13 cellular contexts compared by ENCODE assay signal in genomic region chr4:41178372-41179085, GRCh38. TPM values are rescaled to one million over a fixed set of nuclear protein-coding genes. Genes with fewer than 3 reads are reported as not detected.
A peak's percentile ranks its signal among the peaks of the same experiment; 100 is the strongest.
DNase-seq lines count a peak whose midpoint lies in the region; ATAC-seq and TF ChIP-seq lines count a peak whose summit lies in the region.
"Had no signal": no experiment of that assay in that cellular context is flagged by ENCODE, and none has a peak within 500 bp of the region (broad histone marks: within the 10 kb centered on the region; RNA-seq: fewer than 3 reads in every experiment).

No MANE protein-coding gene starts in this region.

- TF ChIP-seq CTCF in AG09309 (IDR thresholded peaks at IDR 0.05; ENCODE audit: control insufficient read depth, insufficient read depth, low read depth, low read length, missing control alignments) = no peak
- TF ChIP-seq CTCF in fibroblast of mammary gland (conservative IDR thresholded peaks at IDR 0.05; ENCODE audit: control insufficient read depth, insufficient read depth, low read depth, low read length) = no peak
- TF ChIP-seq CTCF in omental fat pad (IDR thresholded peaks at IDR 0.05) = no peak
- TF ChIP-seq CTCF in WERI-Rb-1 (IDR thresholded peaks at IDR 0.05; ENCODE audit: low read depth, low read length) = no peak

- H3K27ac ChIP-seq in WERI-Rb-1 = no peak overlapping the region

- no peaks in the 10 kb centered on the region for H3K36me3 ChIP-seq in WERI-Rb-1

- peak; percentile 79 for ATAC-seq in omental fat pad (ENCODE audit: low FRiP score)
- no peak for ATAC-seq in GM18511 (IDR thresholded peaks at IDR 0.05; ENCODE audit: unreplicated experiment)
- ATAC-seq: stimulated activated effector memory CD8-positive, alpha-beta T cell treated with anti-CD3 and anti-CD28 coated beads, Interleukin-12 subunit alpha, Interleukin-12 subunit beta, amount 100 ng/mL, for 72 hours had no signal

- H3K9me3 ChIP-seq in WERI-Rb-1 (ENCODE audit: severe bottlenecking) = no peaks in the 10 kb centered on the region

- peak; percentile 79 for DNase-seq in AG09309 (ENCODE audit: low read depth)
- DNase-seq in RPMI8226 = peak; percentile 35
- DNase-seq in fibroblast of mammary gland (ENCODE audit: low read depth) = peak; percentile 99
- DNase-seq in omental fat pad (ENCODE audit: low spot score) = no peak
- DNase-seq in mucosa of gallbladder (ENCODE audit: low spot score) = no peak
- DNase-seq in WERI-Rb-1 = no peak
- DNase-seq in OCI-M2 (lab: John Stamatoyannopoulos, UW; ENCODE audit: unreplicated experiment) = no peak
- DNase-seq: central memory CD4-positive, alpha-beta T cell; NCI-H1694 treated with DMSO at 0.1 percent for 48 hours; SIG-M5; small intestine had no signal

- no peaks in the 10 kb centered on the region for H3K27me3 ChIP-seq in WERI-Rb-1 (ENCODE audit: insufficient read depth, low read depth, severe bottlenecking)

- H3K4me3 ChIP-seq in AG09309 (ENCODE audit: control insufficient read depth, low read depth, low read length) (no peak overlapping the region), fibroblast of mammary gland (ENCODE audit: control insufficient read depth, low read depth, low read length) (peak overlapping the region; percentile 12), WERI-Rb-1 (ENCODE audit: low read depth, low read length) (no peak overlapping the region)

RNA-seq across cellular contexts. Expression of gene APBB2, which starts 35.8 kb away (rescaled TPM):
- total RNA-seq in omental fat pad (100 to 1,000 TPM in 2 of 4 donors, 10 to 100 TPM in 2; 76.6 to 138 (median 113) TPM), mucosa of gallbladder (44.9 TPM)

Comparison
In these comparisons a context has a peak if more than half of its experiments do, and no peak if none do; other contexts are left out.
1. DNase-seq: peak in AG09309 (single experiment), RPMI8226 (single experiment) and fibroblast of mammary gland (single experiment); none in omental fat pad (single experiment), mucosa of gallbladder (single experiment), WERI-Rb-1 (single experiment) and OCI-M2 (single experiment).